In the genomic region with DNA sequence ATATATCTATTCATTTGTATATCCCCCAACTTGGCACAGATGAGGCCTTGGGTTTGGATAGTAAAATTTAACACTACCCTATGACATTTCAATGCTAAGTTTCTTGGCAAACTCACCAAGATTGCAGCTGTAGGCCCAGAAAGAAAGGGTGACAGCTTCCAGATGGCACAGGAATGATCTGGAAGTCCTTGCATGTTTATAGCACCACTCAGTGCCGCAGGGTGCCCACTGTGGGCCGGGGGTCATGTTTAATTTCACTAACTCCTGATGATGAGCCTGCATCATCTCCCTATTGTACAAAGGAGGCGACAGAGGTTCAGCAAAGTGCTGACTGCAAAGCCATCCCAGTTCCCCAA, we compare ENCODE assay signal across 11 cellular contexts.
DNase-seq lines count a peak whose midpoint lies in the region; ATAC-seq and TF ChIP-seq lines count a peak whose summit lies in the region.
"Had no signal": no experiment of that assay in that cellular context is flagged by ENCODE, and none has a peak within 500 bp of the region (broad histone marks: within the 10 kb centered on the region; RNA-seq: fewer than 3 reads in every experiment).

No MANE protein-coding gene starts in this region.

- peak overlapping the region; percentile 61 for H3K27ac Mint-ChIP-seq in activated CD8-positive, alpha-beta T cell treated with anti-CD3 and anti-CD28 coated beads, Interleukin-2, amount 10 ng/mL, durations not matched to agents 7 days and 5 days
- no peak overlapping the region for H3K27ac Mint-ChIP-seq in activated CD8-positive, alpha-beta T cell treated with anti-CD3 and anti-CD28 coated beads for 36 hours

- POLR2A ChIA-PET in activated CD8-positive, alpha-beta T cell treated with anti-CD3 and anti-CD28 coated beads, Interleukin-2, amount 10 ng/mL, durations not matched to agents 7 days and 5 days (lab: Charles Lee), result no interaction called here
- POLR2A ChIA-PET in activated CD8-positive, alpha-beta T cell treated with anti-CD3 and anti-CD28 coated beads for 36 hours (lab: Charles Lee), result interaction anchor here (0.6 kb wide), 1 partner anchor 17 kb away, joined by 3 read pairs; no protein-coding TSS in a partner anchor

- no peaks in the 10 kb centered on the region for H3K27me3 Mint-ChIP-seq in activated CD8-positive, alpha-beta T cell treated with anti-CD3 and anti-CD28 coated beads, Interleukin-2, amount 10 ng/mL, durations not matched to agents 7 days and 5 days (ENCODE audit: low read depth)
- H3K27me3 Mint-ChIP-seq in activated CD8-positive, alpha-beta T cell treated with anti-CD3 and anti-CD28 coated beads for 36 hours, result no peaks in the 10 kb centered on the region

- H3K36me3 Mint-ChIP-seq in activated CD8-positive, alpha-beta T cell treated with anti-CD3 and anti-CD28 coated beads, Interleukin-2, amount 10 ng/mL, durations not matched to agents 7 days and 5 days (ENCODE audit: low read depth), result peaks cover 34% of the 10 kb centered on the region
- H3K36me3 Mint-ChIP-seq in activated CD8-positive, alpha-beta T cell treated with anti-CD3 and anti-CD28 coated beads for 36 hours (ENCODE audit: low read depth), result no peaks in the 10 kb centered on the region

- H3K36me3 ChIP-seq in muscle layer of colon (ENCODE audit: insufficient read depth, low read length), result no peaks in the 10 kb centered on the region
- H3K36me3 ChIP-seq in upper lobe of right lung, result no peaks in the 10 kb centered on the region

- CTCF ChIA-PET in activated CD8-positive, alpha-beta T cell treated with anti-CD3 and anti-CD28 coated beads, Interleukin-2, amount 10 ng/mL, durations not matched to agents 7 days and 5 days (lab: Charles Lee), result no interaction called here
- CTCF ChIA-PET in activated CD8-positive, alpha-beta T cell treated with anti-CD3 and anti-CD28 coated beads for 36 hours (lab: Charles Lee), result interaction anchor here (1.4 kb wide), 1 partner anchor 61 kb away, joined by 4 read pairs; no protein-coding TSS in a partner anchor

- H3K9ac ChIP-seq in muscle layer of colon (ENCODE audit: low read length), result no peak overlapping the region

- intact Hi-C loops in activated CD8-positive, alpha-beta T cell treated with anti-CD3 and anti-CD28 coated beads for 36 hours (cut with micrococcal nuclease), result no loop called here
- intact Hi-C loops in upper lobe of right lung (cut with DNase I), result no loop called here

- no peak for ATAC-seq in activated CD8-positive, alpha-beta T cell treated with anti-CD3 and anti-CD28 coated beads, Interleukin-2, amount 10 ng/mL, durations not matched to agents 7 days and 5 days
- ATAC-seq in activated CD8-positive, alpha-beta T cell treated with anti-CD3 and anti-CD28 coated beads for 36 hours, result no peak
- ATAC-seq in upper lobe of right lung, result no peak

- DNase-seq in activated CD8-positive, alpha-beta T cell treated with anti-CD3 and anti-CD28 coated beads, Interleukin-2, amount 10 ng/mL, durations not matched to agents 7 days and 5 days, result no peak
- no peak for DNase-seq in activated CD8-positive, alpha-beta T cell treated with anti-CD3 and anti-CD28 coated beads for 36 hours
- no peak for DNase-seq in coronary artery (ENCODE audit: low spot score)
- no peak for DNase-seq in upper lobe of right lung
- DNase-seq in medulla oblongata (ENCODE audit: extremely low spot score), result no peak
- no peak for DNase-seq in RKO (ENCODE audit: low spot score)
- DNase-seq in NCI-H146 treated with DMSO at 0.1 percent for 48 hours (lab: John Stamatoyannopoulos, UW; ENCODE audit: unreplicated experiment), result no peak
- DNase-seq: activated CD4-positive, alpha-beta T cell treated with anti-CD3 and anti-CD28 coated beads, Interleukin-2, amount 50 U/mL, for 4 hours; activated naive CD4-positive, alpha-beta T cell; NCI-H774 had no signal

- H3K27ac ChIP-seq in coronary artery (peak overlapping the region; percentile 46 to 62), muscle layer of colon (ENCODE audit: low read depth, low read length) (peak overlapping the region; percentile 69), upper lobe of right lung (peak overlapping the region; percentile 14)

- TF ChIP-seq CTCF in activated CD8-positive, alpha-beta T cell treated with anti-CD3 and anti-CD28 coated beads for 36 hours (IDR thresholded peaks at IDR 0.05), result no peak
- no peak for TF ChIP-seq CTCF in coronary artery (IDR thresholded peaks at IDR 0.05)
- peak; percentile 6 for TF ChIP-seq CTCF in upper lobe of right lung (IDR thresholded peaks at IDR 0.05)

- H3K4me1 ChIP-seq in muscle layer of colon (ENCODE audit: insufficient read depth, low read length) (peaks cover 75% of the 10 kb centered on the region), upper lobe of right lung (peaks cover 25% of the 10 kb centered on the region)

- no peaks in the 10 kb centered on the region for H3K27me3 ChIP-seq in muscle layer of colon (ENCODE audit: control insufficient read depth in 1 of 2, insufficient read depth in 2 of 2, low read length in 2 of 2)
- H3K27me3 ChIP-seq in upper lobe of right lung, result no peaks in the 10 kb centered on the region

- no peaks in the 10 kb centered on the region for H3K9me3 Mint-ChIP-seq in activated CD8-positive, alpha-beta T cell treated with anti-CD3 and anti-CD28 coated beads, Interleukin-2, amount 10 ng/mL, durations not matched to agents 7 days and 5 days (ENCODE audit: insufficient read depth)
- H3K9me3 Mint-ChIP-seq in activated CD8-positive, alpha-beta T cell treated with anti-CD3 and anti-CD28 coated beads for 36 hours, result no peaks in the 10 kb centered on the region

- H3K4me3 Mint-ChIP-seq in activated CD8-positive, alpha-beta T cell treated with anti-CD3 and anti-CD28 coated beads, Interleukin-2, amount 10 ng/mL, durations not matched to agents 7 days and 5 days, result no peak overlapping the region
- H3K4me3 Mint-ChIP-seq in activated CD8-positive, alpha-beta T cell treated with anti-CD3 and anti-CD28 coated beads for 36 hours, result no peak overlapping the region

- H3K4me3 ChIP-seq in coronary artery (no peak overlapping the region), muscle layer of colon (ENCODE audit: low read depth in 1 of 2, low read length in 2 of 2) (no peak overlapping the region), upper lobe of right lung (no peak overlapping the region)

- H3K4me1 Mint-ChIP-seq in activated CD8-positive, alpha-beta T cell treated with anti-CD3 and anti-CD28 coated beads, Interleukin-2, amount 10 ng/mL, durations not matched to agents 7 days and 5 days (ENCODE audit: low read depth), result peaks cover 73% of the 10 kb centered on the region
- H3K4me1 Mint-ChIP-seq in activated CD8-positive, alpha-beta T cell treated with anti-CD3 and anti-CD28 coated beads for 36 hours (ENCODE audit: low read depth), result peaks cover 43% of the 10 kb centered on the region

- H3K9me3 ChIP-seq in muscle layer of colon (ENCODE audit: low read length) (no peaks in the 10 kb centered on the region), upper lobe of right lung (no peaks in the 10 kb centered on the region)

Comparison
In these comparisons a context has a peak if more than half of its experiments do, and no peak if none do; other contexts are left out.
1. H3K27ac ChIP-seq: peak in every context shown above with its lines; median percentile 69 in muscle layer of colon; 54 in coronary artery; 14 in upper lobe of right lung.